Comparison of ENCODE assay signal across 8 cellular contexts in genomic region chr16:1610841-1611653, GRCh38. TPM values are rescaled to one million over a fixed set of nuclear protein-coding genes. Genes with fewer than 3 reads are reported as not detected.
DNase-seq lines count a peak whose midpoint lies in the region; ATAC-seq lines count a peak whose summit lies in the region.

No MANE protein-coding gene starts in this region.

- H3K36me3 ChIP-seq in neuronal stem cell (replicated peaks in 1 of 2; ENCODE audit: control insufficient read depth in 2 of 2, insufficient read depth in 2 of 2, low read length in 2 of 2) = peaks cover 11 to 32% of the 10 kb centered on the region in 2 donors

- peak overlapping the region; percentile 68 for H3K4me2 ChIP-seq in neuronal stem cell (ENCODE audit: insufficient read depth, low read length, poor library complexity, severe bottlenecking)

- CTCF ChIA-PET in activated CD8-positive, alpha-beta memory T cell treated with anti-CD3 and anti-CD28 coated beads, Interleukin-2, amount 10 ng/mL, durations not matched to agents 7 days and 5 days (lab: Charles Lee) = interaction anchor here (0.6 to 2.2 kb wide), 6 partner anchors 95 to 530 kb away, joined by 3 to 22 read pairs (median 4); partner anchors contain the start of genes EME2, MAPK8IP3 and MRPS34

- peak overlapping the region; percentile 84 for H3K9ac ChIP-seq in neuronal stem cell (ENCODE audit: low read depth, low read length, poor library complexity)

- peak overlapping the region; percentile 17 for H4K8ac ChIP-seq in neuronal stem cell (ENCODE audit: low read depth, low read length)

- peak overlapping the region; percentile 54 for H2BK120ac ChIP-seq in neuronal stem cell (ENCODE audit: low read depth, low read length)

- no peak overlapping the region for H2BK15ac ChIP-seq in neuronal stem cell (ENCODE audit: low read length)

- peak overlapping the region; percentile 68 to 74 for H3K4me3 ChIP-seq in neuronal stem cell (ENCODE audit: low read length in 2 of 2)

- no peak for ATAC-seq in activated CD8-positive, alpha-beta memory T cell treated with anti-CD3 and anti-CD28 coated beads, Interleukin-2, amount 10 ng/mL, durations not matched to agents 7 days and 5 days
- ATAC-seq in T-helper 17 cell (no peak), esophagus mucosa (peak; percentile 31)

- H3K27ac ChIP-seq in neuronal stem cell (replicated peaks; ENCODE audit: low read length) = peak overlapping the region; percentile 56

- no peaks in the 10 kb centered on the region for H3K9me3 Mint-ChIP-seq in activated CD8-positive, alpha-beta memory T cell treated with anti-CD3 and anti-CD28 coated beads, Interleukin-2, amount 10 ng/mL, durations not matched to agents 7 days and 5 days (ENCODE audit: low read depth)

- peaks cover 16 to 18% of the 10 kb centered on the region in 2 donors for H3K4me1 ChIP-seq in neuronal stem cell (ENCODE audit: control insufficient read depth in 2 of 2, insufficient read depth in 1 of 2, low read depth in 1 of 2, low read length in 2 of 2)

- no CpG with 5 or more reads among the region's 66 CpGs for WGBS in neuronal stem cell (ENCODE audit: extremely low coverage in 2 of 2, insufficient read length in 2 of 2, insufficient replicate concordance in 1 of 2), 2 donors

- H3K18ac ChIP-seq in neuronal stem cell (ENCODE audit: low read length) = peak overlapping the region; percentile 87

- peak overlapping the region; percentile 100 for H3K27ac Mint-ChIP-seq in activated CD8-positive, alpha-beta memory T cell treated with anti-CD3 and anti-CD28 coated beads, Interleukin-2, amount 10 ng/mL, durations not matched to agents 7 days and 5 days
- peak overlapping the region; percentile 94 for H3K27ac Mint-ChIP-seq in T-helper 17 cell

- peaks cover 9% of the 10 kb centered on the region for H3K36me3 Mint-ChIP-seq in activated CD8-positive, alpha-beta memory T cell treated with anti-CD3 and anti-CD28 coated beads, Interleukin-2, amount 10 ng/mL, durations not matched to agents 7 days and 5 days
- H3K36me3 Mint-ChIP-seq in T-helper 17 cell (ENCODE audit: low read depth) = no peaks in the 10 kb centered on the region

- peaks cover 0 to 11% (median 2%) of the 10 kb centered on the region in 3 experiments for H3K27me3 ChIP-seq in neuronal stem cell (ENCODE audit: control insufficient read depth in 3 of 3, insufficient read depth in 3 of 3, low read depth in 1 of 3, low read length in 3 of 3)

- H3K27me3 Mint-ChIP-seq in activated CD8-positive, alpha-beta memory T cell treated with anti-CD3 and anti-CD28 coated beads, Interleukin-2, amount 10 ng/mL, durations not matched to agents 7 days and 5 days = no peaks in the 10 kb centered on the region
- no peaks in the 10 kb centered on the region for H3K27me3 Mint-ChIP-seq in T-helper 17 cell

- H3K14ac ChIP-seq in neuronal stem cell (ENCODE audit: low read length) = peak overlapping the region; percentile 38

- H3K4me3 Mint-ChIP-seq in activated CD8-positive, alpha-beta memory T cell treated with anti-CD3 and anti-CD28 coated beads, Interleukin-2, amount 10 ng/mL, durations not matched to agents 7 days and 5 days = peak overlapping the region; percentile 83
- H3K4me3 Mint-ChIP-seq in T-helper 17 cell = peak overlapping the region; percentile 74

- no peak overlapping the region for H3K4ac ChIP-seq in neuronal stem cell (ENCODE audit: low read length)

- H3K23ac ChIP-seq in neuronal stem cell (ENCODE audit: low read depth, low read length, poor library complexity) = peak overlapping the region; percentile 93

- H3K9me3 ChIP-seq in T-helper 17 cell (ENCODE audit: control insufficient read depth, low read length, poor library complexity, severe bottlenecking) = no peaks in the 10 kb centered on the region
- H3K9me3 ChIP-seq in neuronal stem cell (replicated peaks in 1 of 2; ENCODE audit: control insufficient read depth in 2 of 2, insufficient read depth in 1 of 2, low read depth in 1 of 2, low read length in 2 of 2) = peaks cover 0 to 2% of the 10 kb centered on the region in 2 donors

- H2AK5ac ChIP-seq in neuronal stem cell (ENCODE audit: low read depth, low read length) = peak overlapping the region; percentile 98

- no peak for DNase-seq in activated CD8-positive, alpha-beta memory T cell treated with anti-CD3 and anti-CD28 coated beads, Interleukin-2, amount 10 ng/mL, durations not matched to agents 7 days and 5 days
- no peak for DNase-seq in activated CD8-positive, alpha-beta memory T cell treated with anti-CD3 and anti-CD28 coated beads, Interleukin-2, amount 50 U/mL, for 4 hours
- DNase-seq in T-helper 17 cell = peak in 2 of 3 donors; percentile 11 to 16
- peak; percentile 6 for DNase-seq in neuronal stem cell (ENCODE audit: low spot score)
- DNase-seq in SIG-M5 (lab: John Stamatoyannopoulos, UW) = no peak
- DNase-seq in NCI-H187 treated with DMSO at 0.1 percent for 48 hours (lab: John Stamatoyannopoulos, UW) = no peak
- no peak for DNase-seq in SIG-M5 treated with dmso at 0.1 percent for 504 hours (lab: John Stamatoyannopoulos, UW; ENCODE audit: unreplicated experiment)

- H2BK12ac ChIP-seq in neuronal stem cell (ENCODE audit: low read length) = no peak overlapping the region

- H3K4me1 Mint-ChIP-seq in activated CD8-positive, alpha-beta memory T cell treated with anti-CD3 and anti-CD28 coated beads, Interleukin-2, amount 10 ng/mL, durations not matched to agents 7 days and 5 days = peaks cover 38% of the 10 kb centered on the region
- H3K4me1 Mint-ChIP-seq in T-helper 17 cell = peaks cover 19% of the 10 kb centered on the region

- H3K79me1 ChIP-seq in neuronal stem cell (ENCODE audit: low read depth, low read length) = peaks cover 12% of the 10 kb centered on the region

- H2AFZ ChIP-seq in neuronal stem cell (ENCODE audit: low read length) = peak overlapping the region; percentile 94

- H2BK5ac ChIP-seq in neuronal stem cell (ENCODE audit: low read length) = peak overlapping the region; percentile 82

- H4K91ac ChIP-seq in neuronal stem cell (ENCODE audit: low read depth, low read length, poor library complexity) = no peak overlapping the region

RNA-seq across cellular contexts. Expression of gene IFT140, which starts 0.8 kb away (rescaled TPM):
- 1 to 10 TPM; 6.3 to 8.3 TPM for total RNA-seq in activated CD8-positive, alpha-beta memory T cell treated with anti-CD3 and anti-CD28 coated beads, Interleukin-2, amount 10 ng/mL, durations not matched to agents 7 days and 5 days
- total RNA-seq in T-helper 17 cell (1 to 10 TPM; 5.5 to 7.9 TPM), esophagus mucosa (8.3 TPM)
- 29.1 TPM for polyA plus RNA-seq in neuronal stem cell (2013, experiment 1 of 2)
- 29.5 TPM for polyA plus RNA-seq in neuronal stem cell (2013, experiment 2 of 2)

RNA-seq across cellular contexts. Expression of gene CRAMP1, which starts 1.1 kb away (rescaled TPM):
- 10 to 100 TPM; 26.8 to 31.1 TPM for total RNA-seq in activated CD8-positive, alpha-beta memory T cell treated with anti-CD3 and anti-CD28 coated beads, Interleukin-2, amount 10 ng/mL, durations not matched to agents 7 days and 5 days
- total RNA-seq in T-helper 17 cell = 10 to 100 TPM; 22.8 to 28.6 TPM
- 9.6 TPM for total RNA-seq in esophagus mucosa
- 11.9 TPM for polyA plus RNA-seq in neuronal stem cell (2013, experiment 1 of 2)
- 12.3 TPM for polyA plus RNA-seq in neuronal stem cell (2013, experiment 2 of 2)

Comparison
In these comparisons a context has a peak if more than half of its experiments do, and no peak if none do; other contexts are left out.
1. DNase-seq: peak in T-helper 17 cell (2 of 3) and neuronal stem cell (single experiment); none in activated CD8-positive, alpha-beta memory T cell treated with anti-CD3 and anti-CD28 coated beads, Interleukin-2, amount 10 ng/mL, durations not matched to agents 7 days and 5 days (single experiment), activated CD8-positive, alpha-beta memory T cell treated with anti-CD3 and anti-CD28 coated beads, Interleukin-2, amount 50 U/mL, for 4 hours (single experiment), SIG-M5 (single experiment), NCI-H187 treated with DMSO at 0.1 percent for 48 hours (single experiment) and SIG-M5 treated with dmso at 0.1 percent for 504 hours (single experiment).